1 cellular context compared by ENCODE assay signal in the genomic region with DNA sequence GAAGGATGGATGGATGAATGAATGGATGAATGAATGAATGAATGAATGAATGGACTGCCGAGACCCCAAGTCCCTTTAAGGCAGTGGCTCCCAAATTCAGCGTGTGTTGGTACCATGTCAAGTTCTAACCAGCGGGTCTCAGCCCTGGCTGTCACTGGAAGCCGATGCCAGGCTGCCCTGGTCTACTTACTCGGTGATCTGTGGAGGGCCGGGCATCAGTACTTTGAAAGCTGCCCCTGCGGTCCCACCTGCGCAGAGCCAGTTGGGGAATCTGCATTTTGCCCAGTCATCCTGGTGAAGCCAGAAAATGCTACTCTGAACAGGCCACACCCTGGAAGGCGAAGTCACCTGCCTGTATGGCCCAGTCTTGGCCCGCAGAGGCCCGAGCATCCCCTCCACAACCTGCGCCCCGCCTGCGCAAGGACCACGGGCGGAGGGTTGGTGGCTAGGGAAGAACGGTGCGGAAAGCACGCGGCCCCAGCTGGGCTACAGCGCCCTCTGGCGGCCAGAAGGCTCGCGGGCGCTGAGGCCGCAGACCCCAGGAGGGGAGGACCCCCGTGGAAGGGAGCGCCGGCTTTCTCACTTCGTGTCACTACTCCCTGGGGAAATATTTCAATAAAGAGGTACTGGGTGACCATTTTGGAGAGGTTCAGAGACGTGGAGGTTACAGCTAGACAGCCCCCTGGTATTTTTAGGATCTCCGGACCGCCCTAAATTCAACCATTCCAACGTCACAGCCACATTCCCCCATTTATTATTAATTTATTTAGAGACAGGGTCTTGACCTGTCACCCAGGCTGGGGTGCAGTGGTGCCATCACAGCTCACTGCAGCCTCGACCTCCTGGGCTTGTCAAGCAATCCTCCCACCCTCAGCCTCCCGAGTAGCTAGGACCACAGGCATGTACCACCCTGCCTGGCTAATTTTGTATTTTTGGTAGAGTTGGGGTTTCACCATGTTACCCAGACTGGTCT.
TF ChIP-seq lines count a peak whose summit lies in the region.

No MANE protein-coding gene starts in this region.

TF ChIP-seq in HepG2, 621 proteins besides CTCF, POLR2A, EP300 and RAD21 (continued from another document and continues in another):
- TF ChIP-seq, protein P1, sequence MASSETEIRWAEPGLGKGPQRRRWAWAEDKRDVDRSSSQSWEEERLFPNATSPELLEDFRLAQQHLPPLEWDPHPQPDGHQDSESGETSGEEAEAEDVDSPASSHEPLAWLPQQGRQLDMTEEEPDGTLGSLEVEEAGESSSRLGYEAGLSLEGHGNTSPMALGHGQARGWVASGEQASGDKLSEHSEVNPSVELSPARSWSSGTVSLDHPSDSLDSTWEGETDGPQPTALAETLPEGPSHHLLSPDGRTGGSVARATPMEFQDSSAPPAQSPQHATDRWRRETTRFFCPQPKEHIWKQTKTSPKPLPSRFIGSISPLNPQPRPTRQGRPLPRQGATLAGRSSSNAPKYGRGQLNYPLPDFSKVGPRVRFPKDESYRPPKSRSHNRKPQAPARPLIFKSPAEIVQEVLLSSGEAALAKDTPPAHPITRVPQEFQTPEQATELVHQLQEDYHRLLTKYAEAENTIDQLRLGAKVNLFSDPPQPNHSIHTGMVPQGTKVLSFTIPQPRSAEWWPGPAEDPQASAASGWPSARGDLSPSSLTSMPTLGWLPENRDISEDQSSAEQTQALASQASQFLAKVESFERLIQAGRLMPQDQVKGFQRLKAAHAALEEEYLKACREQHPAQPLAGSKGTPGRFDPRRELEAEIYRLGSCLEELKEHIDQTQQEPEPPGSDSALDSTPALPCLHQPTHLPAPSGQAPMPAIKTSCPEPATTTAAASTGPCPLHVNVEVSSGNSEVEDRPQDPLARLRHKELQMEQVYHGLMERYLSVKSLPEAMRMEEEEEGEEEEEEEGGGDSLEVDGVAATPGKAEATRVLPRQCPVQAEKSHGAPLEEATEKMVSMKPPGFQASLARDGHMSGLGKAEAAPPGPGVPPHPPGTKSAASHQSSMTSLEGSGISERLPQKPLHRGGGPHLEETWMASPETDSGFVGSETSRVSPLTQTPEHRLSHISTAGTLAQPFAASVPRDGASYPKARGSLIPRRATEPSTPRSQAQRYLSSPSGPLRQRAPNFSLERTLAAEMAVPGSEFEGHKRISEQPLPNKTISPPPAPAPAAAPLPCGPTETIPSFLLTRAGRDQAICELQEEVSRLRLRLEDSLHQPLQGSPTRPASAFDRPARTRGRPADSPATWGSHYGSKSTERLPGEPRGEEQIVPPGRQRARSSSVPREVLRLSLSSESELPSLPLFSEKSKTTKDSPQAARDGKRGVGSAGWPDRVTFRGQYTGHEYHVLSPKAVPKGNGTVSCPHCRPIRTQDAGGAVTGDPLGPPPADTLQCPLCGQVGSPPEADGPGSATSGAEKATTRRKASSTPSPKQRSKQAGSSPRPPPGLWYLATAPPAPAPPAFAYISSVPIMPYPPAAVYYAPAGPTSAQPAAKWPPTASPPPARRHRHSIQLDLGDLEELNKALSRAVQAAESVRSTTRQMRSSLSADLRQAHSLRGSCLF (CRISPR knock-in tag; IDR thresholded peaks at IDR 0.05; ENCODE audit: borderline replicate concordance) = no peak
- TF ChIP-seq STAG1 (CRISPR knock-in tag; IDR thresholded peaks at IDR 0.05) (peak; percentile 98), ETV5 (CRISPR knock-in tag; IDR thresholded peaks at IDR 0.05; ENCODE audit: borderline replicate concordance) (peak; percentile 33; the same call in 1 of the 2 replicates), TBX3 (IDR thresholded peaks at IDR 0.05; ENCODE audit: borderline replicate concordance) (no peak), DBP (CRISPR knock-in tag; IDR thresholded peaks at IDR 0.05; ENCODE audit: not compliant biosample characterization) (no peak), KLF11 (CRISPR knock-in tag; IDR thresholded peaks at IDR 0.05) (no peak), GATAD2A (CRISPR knock-in tag; IDR thresholded peaks at IDR 0.05) (peak; percentile 39; the same call in 1 of the 2 replicates), ZNF484 (CRISPR knock-in tag; IDR thresholded peaks at IDR 0.05; ENCODE audit: borderline replicate concordance, low read depth) (no peak), YY1 (IDR thresholded peaks at IDR 0.05; ENCODE audit: insufficient read depth, insufficient replicate concordance, low read depth, low read length) (peak; percentile 62), ZNF75D (CRISPR knock-in tag; IDR thresholded peaks at IDR 0.05; ENCODE audit: borderline replicate concordance) (no peak), ZNF274 (CRISPR knock-in tag; IDR thresholded peaks at IDR 0.05) (no peak; the same call in 1 of the 2 replicates), ERF (CRISPR knock-in tag; IDR thresholded peaks at IDR 0.05) (0 out of 2 replicates have a peak, but pooled peaks have one; percentile 39), ZNF207 (IDR thresholded peaks at IDR 0.05; ENCODE audit: borderline replicate concordance) (no peak), IRF2 (CRISPR knock-in tag; IDR thresholded peaks at IDR 0.05) (peak; percentile 47; the same call in 1 of the 2 replicates), MXD1 (CRISPR knock-in tag; IDR thresholded peaks at IDR 0.05) (no peak), MEIS2 (CRISPR knock-in tag; IDR thresholded peaks at IDR 0.05) (peak; percentile 30; the same call in 1 of the 2 replicates), SMAD3 (CRISPR knock-in tag; IDR thresholded peaks at IDR 0.05) (no peak), MIXL1 (CRISPR knock-in tag; IDR thresholded peaks at IDR 0.05) (no peak), ZNF124 (CRISPR knock-in tag; IDR thresholded peaks at IDR 0.05) (no peak), ZNF143 (CRISPR knock-in tag; IDR thresholded peaks at IDR 0.05) (no peak), SIX1 (CRISPR knock-in tag; IDR thresholded peaks at IDR 0.05; ENCODE audit: borderline replicate concordance) (no peak)
- TF ChIP-seq, protein P2, sequence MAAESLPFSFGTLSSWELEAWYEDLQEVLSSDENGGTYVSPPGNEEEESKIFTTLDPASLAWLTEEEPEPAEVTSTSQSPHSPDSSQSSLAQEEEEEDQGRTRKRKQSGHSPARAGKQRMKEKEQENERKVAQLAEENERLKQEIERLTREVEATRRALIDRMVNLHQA (CRISPR knock-in tag; IDR thresholded peaks at IDR 0.05) = no peak
- TF ChIP-seq, protein P3, sequence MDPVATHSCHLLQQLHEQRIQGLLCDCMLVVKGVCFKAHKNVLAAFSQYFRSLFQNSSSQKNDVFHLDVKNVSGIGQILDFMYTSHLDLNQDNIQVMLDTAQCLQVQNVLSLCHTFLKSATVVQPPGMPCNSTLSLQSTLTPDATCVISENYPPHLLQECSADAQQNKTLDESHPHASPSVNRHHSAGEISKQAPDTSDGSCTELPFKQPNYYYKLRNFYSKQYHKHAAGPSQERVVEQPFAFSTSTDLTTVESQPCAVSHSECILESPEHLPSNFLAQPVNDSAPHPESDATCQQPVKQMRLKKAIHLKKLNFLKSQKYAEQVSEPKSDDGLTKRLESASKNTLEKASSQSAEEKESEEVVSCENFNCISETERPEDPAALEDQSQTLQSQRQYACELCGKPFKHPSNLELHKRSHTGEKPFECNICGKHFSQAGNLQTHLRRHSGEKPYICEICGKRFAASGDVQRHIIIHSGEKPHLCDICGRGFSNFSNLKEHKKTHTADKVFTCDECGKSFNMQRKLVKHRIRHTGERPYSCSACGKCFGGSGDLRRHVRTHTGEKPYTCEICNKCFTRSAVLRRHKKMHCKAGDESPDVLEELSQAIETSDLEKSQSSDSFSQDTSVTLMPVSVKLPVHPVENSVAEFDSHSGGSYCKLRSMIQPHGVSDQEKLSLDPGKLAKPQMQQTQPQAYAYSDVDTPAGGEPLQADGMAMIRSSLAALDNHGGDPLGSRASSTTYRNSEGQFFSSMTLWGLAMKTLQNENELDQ (CRISPR knock-in tag; IDR thresholded peaks at IDR 0.05; ENCODE audit: borderline replicate concordance) = no peak
- TF ChIP-seq, protein P4, sequence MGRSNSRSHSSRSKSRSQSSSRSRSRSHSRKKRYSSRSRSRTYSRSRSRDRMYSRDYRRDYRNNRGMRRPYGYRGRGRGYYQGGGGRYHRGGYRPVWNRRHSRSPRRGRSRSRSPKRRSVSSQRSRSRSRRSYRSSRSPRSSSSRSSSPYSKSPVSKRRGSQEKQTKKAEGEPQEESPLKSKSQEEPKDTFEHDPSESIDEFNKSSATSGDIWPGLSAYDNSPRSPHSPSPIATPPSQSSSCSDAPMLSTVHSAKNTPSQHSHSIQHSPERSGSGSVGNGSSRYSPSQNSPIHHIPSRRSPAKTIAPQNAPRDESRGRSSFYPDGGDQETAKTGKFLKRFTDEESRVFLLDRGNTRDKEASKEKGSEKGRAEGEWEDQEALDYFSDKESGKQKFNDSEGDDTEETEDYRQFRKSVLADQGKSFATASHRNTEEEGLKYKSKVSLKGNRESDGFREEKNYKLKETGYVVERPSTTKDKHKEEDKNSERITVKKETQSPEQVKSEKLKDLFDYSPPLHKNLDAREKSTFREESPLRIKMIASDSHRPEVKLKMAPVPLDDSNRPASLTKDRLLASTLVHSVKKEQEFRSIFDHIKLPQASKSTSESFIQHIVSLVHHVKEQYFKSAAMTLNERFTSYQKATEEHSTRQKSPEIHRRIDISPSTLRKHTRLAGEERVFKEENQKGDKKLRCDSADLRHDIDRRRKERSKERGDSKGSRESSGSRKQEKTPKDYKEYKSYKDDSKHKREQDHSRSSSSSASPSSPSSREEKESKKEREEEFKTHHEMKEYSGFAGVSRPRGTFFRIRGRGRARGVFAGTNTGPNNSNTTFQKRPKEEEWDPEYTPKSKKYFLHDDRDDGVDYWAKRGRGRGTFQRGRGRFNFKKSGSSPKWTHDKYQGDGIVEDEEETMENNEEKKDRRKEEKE (IDR thresholded peaks at IDR 0.05) = no peak
- TF ChIP-seq, protein P5, sequence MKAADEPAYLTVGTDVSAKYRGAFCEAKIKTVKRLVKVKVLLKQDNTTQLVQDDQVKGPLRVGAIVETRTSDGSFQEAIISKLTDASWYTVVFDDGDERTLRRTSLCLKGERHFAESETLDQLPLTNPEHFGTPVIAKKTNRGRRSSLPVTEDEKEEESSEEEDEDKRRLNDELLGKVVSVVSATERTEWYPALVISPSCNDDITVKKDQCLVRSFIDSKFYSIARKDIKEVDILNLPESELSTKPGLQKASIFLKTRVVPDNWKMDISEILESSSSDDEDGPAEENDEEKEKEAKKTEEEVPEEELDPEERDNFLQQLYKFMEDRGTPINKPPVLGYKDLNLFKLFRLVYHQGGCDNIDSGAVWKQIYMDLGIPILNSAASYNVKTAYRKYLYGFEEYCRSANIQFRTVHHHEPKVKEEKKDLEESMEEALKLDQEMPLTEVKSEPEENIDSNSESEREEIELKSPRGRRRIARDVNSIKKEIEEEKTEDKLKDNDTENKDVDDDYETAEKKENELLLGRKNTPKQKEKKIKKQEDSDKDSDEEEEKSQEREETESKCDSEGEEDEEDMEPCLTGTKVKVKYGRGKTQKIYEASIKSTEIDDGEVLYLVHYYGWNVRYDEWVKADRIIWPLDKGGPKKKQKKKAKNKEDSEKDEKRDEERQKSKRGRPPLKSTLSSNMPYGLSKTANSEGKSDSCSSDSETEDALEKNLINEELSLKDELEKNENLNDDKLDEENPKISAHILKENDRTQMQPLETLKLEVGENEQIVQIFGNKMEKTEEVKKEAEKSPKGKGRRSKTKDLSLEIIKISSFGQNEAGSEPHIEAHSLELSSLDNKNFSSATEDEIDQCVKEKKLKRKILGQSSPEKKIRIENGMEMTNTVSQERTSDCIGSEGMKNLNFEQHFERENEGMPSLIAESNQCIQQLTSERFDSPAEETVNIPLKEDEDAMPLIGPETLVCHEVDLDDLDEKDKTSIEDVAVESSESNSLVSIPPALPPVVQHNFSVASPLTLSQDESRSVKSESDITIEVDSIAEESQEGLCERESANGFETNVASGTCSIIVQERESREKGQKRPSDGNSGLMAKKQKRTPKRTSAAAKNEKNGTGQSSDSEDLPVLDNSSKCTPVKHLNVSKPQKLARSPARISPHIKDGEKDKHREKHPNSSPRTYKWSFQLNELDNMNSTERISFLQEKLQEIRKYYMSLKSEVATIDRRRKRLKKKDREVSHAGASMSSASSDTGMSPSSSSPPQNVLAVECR (CRISPR knock-in tag; IDR thresholded peaks at IDR 0.05; ENCODE audit: borderline replicate concordance) = no peak; the same call in 1 of the 2 replicates
- TF ChIP-seq, protein P6, sequence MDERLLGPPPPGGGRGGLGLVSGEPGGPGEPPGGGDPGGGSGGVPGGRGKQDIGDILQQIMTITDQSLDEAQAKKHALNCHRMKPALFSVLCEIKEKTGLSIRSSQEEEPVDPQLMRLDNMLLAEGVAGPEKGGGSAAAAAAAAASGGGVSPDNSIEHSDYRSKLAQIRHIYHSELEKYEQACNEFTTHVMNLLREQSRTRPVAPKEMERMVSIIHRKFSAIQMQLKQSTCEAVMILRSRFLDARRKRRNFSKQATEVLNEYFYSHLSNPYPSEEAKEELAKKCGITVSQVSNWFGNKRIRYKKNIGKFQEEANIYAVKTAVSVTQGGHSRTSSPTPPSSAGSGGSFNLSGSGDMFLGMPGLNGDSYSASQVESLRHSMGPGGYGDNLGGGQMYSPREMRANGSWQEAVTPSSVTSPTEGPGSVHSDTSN (CRISPR knock-in tag; IDR thresholded peaks at IDR 0.05) = no peak
- TF ChIP-seq, protein P7, sequence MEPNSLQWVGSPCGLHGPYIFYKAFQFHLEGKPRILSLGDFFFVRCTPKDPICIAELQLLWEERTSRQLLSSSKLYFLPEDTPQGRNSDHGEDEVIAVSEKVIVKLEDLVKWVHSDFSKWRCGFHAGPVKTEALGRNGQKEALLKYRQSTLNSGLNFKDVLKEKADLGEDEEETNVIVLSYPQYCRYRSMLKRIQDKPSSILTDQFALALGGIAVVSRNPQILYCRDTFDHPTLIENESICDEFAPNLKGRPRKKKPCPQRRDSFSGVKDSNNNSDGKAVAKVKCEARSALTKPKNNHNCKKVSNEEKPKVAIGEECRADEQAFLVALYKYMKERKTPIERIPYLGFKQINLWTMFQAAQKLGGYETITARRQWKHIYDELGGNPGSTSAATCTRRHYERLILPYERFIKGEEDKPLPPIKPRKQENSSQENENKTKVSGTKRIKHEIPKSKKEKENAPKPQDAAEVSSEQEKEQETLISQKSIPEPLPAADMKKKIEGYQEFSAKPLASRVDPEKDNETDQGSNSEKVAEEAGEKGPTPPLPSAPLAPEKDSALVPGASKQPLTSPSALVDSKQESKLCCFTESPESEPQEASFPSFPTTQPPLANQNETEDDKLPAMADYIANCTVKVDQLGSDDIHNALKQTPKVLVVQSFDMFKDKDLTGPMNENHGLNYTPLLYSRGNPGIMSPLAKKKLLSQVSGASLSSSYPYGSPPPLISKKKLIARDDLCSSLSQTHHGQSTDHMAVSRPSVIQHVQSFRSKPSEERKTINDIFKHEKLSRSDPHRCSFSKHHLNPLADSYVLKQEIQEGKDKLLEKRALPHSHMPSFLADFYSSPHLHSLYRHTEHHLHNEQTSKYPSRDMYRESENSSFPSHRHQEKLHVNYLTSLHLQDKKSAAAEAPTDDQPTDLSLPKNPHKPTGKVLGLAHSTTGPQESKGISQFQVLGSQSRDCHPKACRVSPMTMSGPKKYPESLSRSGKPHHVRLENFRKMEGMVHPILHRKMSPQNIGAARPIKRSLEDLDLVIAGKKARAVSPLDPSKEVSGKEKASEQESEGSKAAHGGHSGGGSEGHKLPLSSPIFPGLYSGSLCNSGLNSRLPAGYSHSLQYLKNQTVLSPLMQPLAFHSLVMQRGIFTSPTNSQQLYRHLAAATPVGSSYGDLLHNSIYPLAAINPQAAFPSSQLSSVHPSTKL (CRISPR knock-in tag; IDR thresholded peaks at IDR 0.05) = 0 out of 2 replicates have a peak, but pooled peaks have one; percentile 12
